Comparison of ENCODE assay signal across 1 cellular context in the genomic region with DNA sequence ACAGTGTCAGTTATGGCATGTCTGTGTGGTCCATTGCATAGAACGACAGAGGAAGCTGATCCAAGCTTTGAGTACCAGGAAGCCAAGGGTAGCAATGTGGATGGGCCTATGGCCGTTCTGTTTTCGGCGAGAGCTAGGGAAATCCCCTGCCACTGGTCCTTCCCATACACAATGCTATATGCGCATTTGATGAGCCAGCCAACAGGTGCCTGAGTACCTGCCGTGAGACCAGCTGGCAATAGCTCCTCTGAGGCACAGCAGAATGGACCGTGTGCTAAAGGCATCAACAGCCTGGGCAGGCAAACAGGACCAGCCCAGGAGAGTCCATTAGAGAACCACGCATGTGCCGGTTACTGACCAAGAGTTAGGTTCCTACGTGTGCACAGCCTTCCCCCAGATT.
TF ChIP-seq lines count a peak whose summit lies in the region.

No MANE protein-coding gene starts in this region.

TF ChIP-seq in WTC11, 78 proteins besides CTCF, POLR2A, EP300 and RAD21:
- TF ChIP-seq, protein P1, sequence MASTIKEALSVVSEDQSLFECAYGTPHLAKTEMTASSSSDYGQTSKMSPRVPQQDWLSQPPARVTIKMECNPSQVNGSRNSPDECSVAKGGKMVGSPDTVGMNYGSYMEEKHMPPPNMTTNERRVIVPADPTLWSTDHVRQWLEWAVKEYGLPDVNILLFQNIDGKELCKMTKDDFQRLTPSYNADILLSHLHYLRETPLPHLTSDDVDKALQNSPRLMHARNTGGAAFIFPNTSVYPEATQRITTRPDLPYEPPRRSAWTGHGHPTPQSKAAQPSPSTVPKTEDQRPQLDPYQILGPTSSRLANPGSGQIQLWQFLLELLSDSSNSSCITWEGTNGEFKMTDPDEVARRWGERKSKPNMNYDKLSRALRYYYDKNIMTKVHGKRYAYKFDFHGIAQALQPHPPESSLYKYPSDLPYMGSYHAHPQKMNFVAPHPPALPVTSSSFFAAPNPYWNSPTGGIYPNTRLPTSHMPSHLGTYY (CRISPR knock-in tag; IDR thresholded peaks at IDR 0.05) = no peak
- no peak for TF ChIP-seq CREM (CRISPR knock-in tag; IDR thresholded peaks at IDR 0.05)
- no peak for TF ChIP-seq HMGA2 (CRISPR knock-in tag; IDR thresholded peaks at IDR 0.05)
- TF ChIP-seq TCF7 (CRISPR knock-in tag; IDR thresholded peaks at IDR 0.05; ENCODE audit: low read depth) = no peak
- TF ChIP-seq ZNF232 (CRISPR knock-in tag; IDR thresholded peaks at IDR 0.05) = no peak
- TF ChIP-seq, protein P2, sequence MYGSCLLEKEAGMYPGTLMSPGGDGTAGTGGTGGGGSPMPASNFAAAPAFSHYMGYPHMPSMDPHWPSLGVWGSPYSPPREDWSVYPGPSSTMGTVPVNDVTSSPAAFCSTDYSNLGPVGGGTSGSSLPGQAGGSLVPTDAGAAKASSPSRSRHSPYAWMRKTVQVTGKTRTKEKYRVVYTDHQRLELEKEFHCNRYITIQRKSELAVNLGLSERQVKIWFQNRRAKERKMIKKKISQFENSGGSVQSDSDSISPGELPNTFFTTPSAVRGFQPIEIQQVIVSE (CRISPR knock-in tag; IDR thresholded peaks at IDR 0.05; ENCODE audit: borderline replicate concordance) = no peak
- TF ChIP-seq, protein P3, sequence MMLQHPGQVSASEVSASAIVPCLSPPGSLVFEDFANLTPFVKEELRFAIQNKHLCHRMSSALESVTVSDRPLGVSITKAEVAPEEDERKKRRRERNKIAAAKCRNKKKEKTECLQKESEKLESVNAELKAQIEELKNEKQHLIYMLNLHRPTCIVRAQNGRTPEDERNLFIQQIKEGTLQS (CRISPR knock-in tag; conservative IDR thresholded peaks at IDR 0.05) = no peak
- no peak for TF ChIP-seq GTF2I (CRISPR knock-in tag; conservative IDR thresholded peaks at IDR 0.05)
- TF ChIP-seq NR3C1 (CRISPR knock-in tag; conservative IDR thresholded peaks at IDR 0.05; ENCODE audit: low read depth) = no peak
- TF ChIP-seq ZNF671 (CRISPR knock-in tag; IDR thresholded peaks at IDR 0.05) = no peak
- TF ChIP-seq, protein P4, sequence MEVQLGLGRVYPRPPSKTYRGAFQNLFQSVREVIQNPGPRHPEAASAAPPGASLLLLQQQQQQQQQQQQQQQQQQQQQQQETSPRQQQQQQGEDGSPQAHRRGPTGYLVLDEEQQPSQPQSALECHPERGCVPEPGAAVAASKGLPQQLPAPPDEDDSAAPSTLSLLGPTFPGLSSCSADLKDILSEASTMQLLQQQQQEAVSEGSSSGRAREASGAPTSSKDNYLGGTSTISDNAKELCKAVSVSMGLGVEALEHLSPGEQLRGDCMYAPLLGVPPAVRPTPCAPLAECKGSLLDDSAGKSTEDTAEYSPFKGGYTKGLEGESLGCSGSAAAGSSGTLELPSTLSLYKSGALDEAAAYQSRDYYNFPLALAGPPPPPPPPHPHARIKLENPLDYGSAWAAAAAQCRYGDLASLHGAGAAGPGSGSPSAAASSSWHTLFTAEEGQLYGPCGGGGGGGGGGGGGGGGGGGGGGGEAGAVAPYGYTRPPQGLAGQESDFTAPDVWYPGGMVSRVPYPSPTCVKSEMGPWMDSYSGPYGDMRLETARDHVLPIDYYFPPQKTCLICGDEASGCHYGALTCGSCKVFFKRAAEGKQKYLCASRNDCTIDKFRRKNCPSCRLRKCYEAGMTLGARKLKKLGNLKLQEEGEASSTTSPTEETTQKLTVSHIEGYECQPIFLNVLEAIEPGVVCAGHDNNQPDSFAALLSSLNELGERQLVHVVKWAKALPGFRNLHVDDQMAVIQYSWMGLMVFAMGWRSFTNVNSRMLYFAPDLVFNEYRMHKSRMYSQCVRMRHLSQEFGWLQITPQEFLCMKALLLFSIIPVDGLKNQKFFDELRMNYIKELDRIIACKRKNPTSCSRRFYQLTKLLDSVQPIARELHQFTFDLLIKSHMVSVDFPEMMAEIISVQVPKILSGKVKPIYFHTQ (CRISPR knock-in tag; IDR thresholded peaks at IDR 0.05) = no peak
- TF ChIP-seq CREB1 (CRISPR knock-in tag; IDR thresholded peaks at IDR 0.05) = no peak
- no peak for TF ChIP-seq JAZF1 (CRISPR knock-in tag; IDR thresholded peaks at IDR 0.05)
- TF ChIP-seq, protein P5, sequence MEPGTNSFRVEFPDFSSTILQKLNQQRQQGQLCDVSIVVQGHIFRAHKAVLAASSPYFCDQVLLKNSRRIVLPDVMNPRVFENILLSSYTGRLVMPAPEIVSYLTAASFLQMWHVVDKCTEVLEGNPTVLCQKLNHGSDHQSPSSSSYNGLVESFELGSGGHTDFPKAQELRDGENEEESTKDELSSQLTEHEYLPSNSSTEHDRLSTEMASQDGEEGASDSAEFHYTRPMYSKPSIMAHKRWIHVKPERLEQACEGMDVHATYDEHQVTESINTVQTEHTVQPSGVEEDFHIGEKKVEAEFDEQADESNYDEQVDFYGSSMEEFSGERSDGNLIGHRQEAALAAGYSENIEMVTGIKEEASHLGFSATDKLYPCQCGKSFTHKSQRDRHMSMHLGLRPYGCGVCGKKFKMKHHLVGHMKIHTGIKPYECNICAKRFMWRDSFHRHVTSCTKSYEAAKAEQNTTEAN (CRISPR knock-in tag; IDR thresholded peaks at IDR 0.05) = no peak
- TF ChIP-seq SMAD3 (CRISPR knock-in tag; IDR thresholded peaks at IDR 0.05; ENCODE audit: borderline replicate concordance) = no peak
- no peak for TF ChIP-seq NR1H2 (CRISPR knock-in tag; IDR thresholded peaks at IDR 0.05)
- no peak for TF ChIP-seq TEAD4 (CRISPR knock-in tag; IDR thresholded peaks at IDR 0.05)
- no peak for TF ChIP-seq ETV6 (CRISPR knock-in tag; IDR thresholded peaks at IDR 0.05)
- TF ChIP-seq ZNF121 (CRISPR knock-in tag; IDR thresholded peaks at IDR 0.05) = no peak
- no peak for TF ChIP-seq ESRRA (CRISPR knock-in tag; IDR thresholded peaks at IDR 0.05; ENCODE audit: borderline replicate concordance)
